11 cellular contexts compared by ENCODE assay signal in the genomic region with DNA sequence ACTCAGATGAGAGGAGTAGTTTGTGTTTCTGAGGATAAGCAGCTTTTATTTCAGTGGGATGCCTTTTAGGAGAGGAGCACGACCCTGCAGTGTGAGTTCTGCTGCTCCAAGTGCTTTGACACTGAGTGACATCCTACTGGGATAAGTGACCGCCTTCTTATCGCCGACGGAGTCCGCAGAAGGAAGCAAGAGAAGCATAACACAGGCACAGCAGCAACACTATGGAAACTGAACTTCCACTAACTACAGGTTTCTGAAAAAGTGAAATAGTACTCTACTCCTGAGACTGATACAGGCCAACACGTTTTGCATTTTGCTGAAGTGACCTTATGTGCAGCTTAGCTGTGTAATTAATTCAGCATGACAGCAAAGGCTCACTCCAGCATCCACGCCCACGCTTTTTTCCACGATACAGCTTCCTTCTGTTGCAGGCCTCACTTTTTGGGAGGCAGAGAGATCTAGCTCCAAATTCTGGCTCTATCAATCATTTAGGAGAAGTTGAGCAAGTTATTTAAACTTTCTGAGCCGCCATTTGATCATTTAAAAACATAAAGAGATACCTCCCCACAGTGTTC.
DNase-seq lines count a peak whose midpoint lies in the region; ATAC-seq and TF ChIP-seq lines count a peak whose summit lies in the region.
"Had no signal": no experiment of that assay in that cellular context is flagged by ENCODE, and none has a peak within 500 bp of the region (broad histone marks: within the 10 kb centered on the region; RNA-seq: fewer than 3 reads in every experiment).

No MANE protein-coding gene starts in this region.

- TF ChIP-seq CTCF in MM.1S (IDR thresholded peaks at IDR 0.05; ENCODE audit: low read length): no peak
- no peak for TF ChIP-seq CTCF in esophagus muscularis mucosa (IDR thresholded peaks at IDR 0.05)
- no peak for TF ChIP-seq CTCF in nephron progenitor cell (IDR thresholded peaks at IDR 0.05)
- TF ChIP-seq CTCF in mucosa of descending colon (IDR thresholded peaks at IDR 0.05): no peak
- TF ChIP-seq CTCF in WERI-Rb-1 (IDR thresholded peaks at IDR 0.05; ENCODE audit: low read depth, low read length): no peak

- peaks cover 70% of the 10 kb centered on the region for H3K36me3 Mint-ChIP-seq in nephron progenitor cell (ENCODE audit: low read depth)

- peak overlapping the region; percentile 8; the same call in 1 of the 2 replicates for H3K27ac ChIP-seq in ACC112 (ENCODE audit: low read depth, low read length)
- H3K27ac ChIP-seq in MM.1S (ENCODE audit: low read length): no peak overlapping the region
- peak overlapping the region; percentile 9 to 83 (median 78) for H3K27ac ChIP-seq in esophagus muscularis mucosa (replicated peaks in 1 of 4)
- no peak overlapping the region for H3K27ac ChIP-seq in WERI-Rb-1
- H3K27ac ChIP-seq: neutrophil had no signal

- WGBS in esophagus muscularis mucosa: 28% methylated on average over 9 of the region's 11 CpGs

- no peaks in the 10 kb centered on the region for H3F3A ChIP-seq in MM.1S (ENCODE audit: insufficient read depth, low read length)

- peak overlapping the region; percentile 58; the same call in 1 of the 2 replicates for H3K4me2 ChIP-seq in MM.1S (ENCODE audit: low read depth, low read length)

- no peaks in the 10 kb centered on the region for H3K27me3 Mint-ChIP-seq in nephron progenitor cell (ENCODE audit: low read depth, poor library complexity)

- DNase-seq in MM.1S: no peak
- no peak for DNase-seq in esophagus muscularis mucosa (ENCODE audit: extremely low spot score)
- DNase-seq in nephron progenitor cell: no peak
- no peak for DNase-seq in NCI-H1417 (lab: John Stamatoyannopoulos, UW)
- DNase-seq in GOT3 (lab: John Stamatoyannopoulos, UW): no peak
- DNase-seq in mucosa of descending colon: no peak
- DNase-seq in WERI-Rb-1: no peak
- DNase-seq: NCI-H524; stimulated activated CD4-positive, alpha-beta T cell treated with anti-CD3 and anti-CD28 coated beads, Interleukin-2, amount 100 ng/mL, for 24 hours had no signal

- no peaks in the 10 kb centered on the region for H3K9me3 ChIP-seq in MM.1S (replicated peaks; ENCODE audit: insufficient read depth, low read length)
- no peaks in the 10 kb centered on the region for H3K9me3 ChIP-seq in esophagus muscularis mucosa
- no peaks in the 10 kb centered on the region for H3K9me3 ChIP-seq in mucosa of descending colon
- no peaks in the 10 kb centered on the region for H3K9me3 ChIP-seq in WERI-Rb-1 (ENCODE audit: severe bottlenecking)
- H3K9me3 ChIP-seq: neutrophil had no signal

- TF ChIP-seq EP300 in esophagus muscularis mucosa (IDR thresholded peaks at IDR 0.05): no peak

- TF ChIP-seq POLR2A in esophagus muscularis mucosa (IDR thresholded peaks at IDR 0.05; ENCODE audit: low read depth): no peak

- peaks cover 4% of the 10 kb centered on the region for H3K9me3 Mint-ChIP-seq in nephron progenitor cell

- no peaks in the 10 kb centered on the region for H3K9me2 ChIP-seq in MM.1S (replicated peaks; ENCODE audit: insufficient read depth, low read length)

- peaks cover 69% of the 10 kb centered on the region for H3K4me1 Mint-ChIP-seq in nephron progenitor cell

- no peak overlapping the region for H3K4me3 Mint-ChIP-seq in nephron progenitor cell

- H2AFZ ChIP-seq in ACC112 (ENCODE audit: low read length, unreplicated experiment): no peak overlapping the region
- H2AFZ ChIP-seq in MM.1S (ENCODE audit: low read length): peak overlapping the region; percentile 16; the same call in 1 of the 2 replicates

- no peak for ATAC-seq in mucosa of descending colon

- intact Hi-C loops in esophagus muscularis mucosa (cut with DNase I): no loop called here
- intact Hi-C loops in mucosa of descending colon (cut with DNase I, micrococcal nuclease): no loop called here

- H3K4me3 ChIP-seq in ACC112 (ENCODE audit: low read depth, low read length): peak overlapping the region; percentile 50
- peak overlapping the region; percentile 35; the same call in 1 of the 2 replicates for H3K4me3 ChIP-seq in MM.1S (ENCODE audit: low read length)
- peak overlapping the region; percentile 7 to 54 (median 39) for H3K4me3 ChIP-seq in esophagus muscularis mucosa
- H3K4me3 ChIP-seq in mucosa of descending colon: no peak overlapping the region
- no peak overlapping the region for H3K4me3 ChIP-seq in WERI-Rb-1 (ENCODE audit: low read depth, low read length)

- H3K27ac Mint-ChIP-seq in nephron progenitor cell: peak overlapping the region; percentile 96

- no peaks in the 10 kb centered on the region for H4K20me1 ChIP-seq in MM.1S (ENCODE audit: insufficient read depth, low read length)

- no peak overlapping the region for H3K9ac ChIP-seq in MM.1S (ENCODE audit: low read length)

- H3K79me2 ChIP-seq in ACC112 (ENCODE audit: control insufficient read depth, insufficient read depth, low read length, unreplicated experiment) (peaks cover 2% of the 10 kb centered on the region), MM.1S (ENCODE audit: low read length) (no peaks in the 10 kb centered on the region)

- H3K4me1 ChIP-seq in ACC112 (ENCODE audit: control insufficient read depth, insufficient read depth, low read length, unreplicated experiment): peaks cover 23% of the 10 kb centered on the region
- H3K4me1 ChIP-seq in MM.1S (ENCODE audit: low read length): no peaks in the 10 kb centered on the region
- peaks cover 23 to 58% (median 54%) of the 10 kb centered on the region in 4 donors for H3K4me1 ChIP-seq in esophagus muscularis mucosa
- peaks cover 10% of the 10 kb centered on the region for H3K4me1 ChIP-seq in mucosa of descending colon (ENCODE audit: low read depth)

- H3K36me3 ChIP-seq in ACC112 (ENCODE audit: insufficient read depth, low read length) (peaks cover 40% of the 10 kb centered on the region), MM.1S (replicated peaks; ENCODE audit: insufficient read depth, low read length) (no peaks in the 10 kb centered on the region), esophagus muscularis mucosa (peaks cover 22 to 61% (median 23%) of the 10 kb centered on the region in 4 donors), mucosa of descending colon (ENCODE audit: low read depth) (no peaks in the 10 kb centered on the region), WERI-Rb-1 (peaks cover 29% of the 10 kb centered on the region)

- H3K27me3 ChIP-seq in ACC112 (ENCODE audit: insufficient read depth, low read length) (no peaks in the 10 kb centered on the region), MM.1S (replicated peaks; ENCODE audit: insufficient read depth, low read length) (peaks cover 77% of the 10 kb centered on the region), esophagus muscularis mucosa (no peaks in the 10 kb centered on the region), WERI-Rb-1 (ENCODE audit: insufficient read depth, low read depth, severe bottlenecking) (no peaks in the 10 kb centered on the region)
- H3K27me3 ChIP-seq: neutrophil had no signal

Comparison
In these comparisons a context has a peak if more than half of its experiments do, and no peak if none do; other contexts are left out.
1. H3K27ac ChIP-seq: peak in ACC112 (single experiment) and esophagus muscularis mucosa (4 of 4); none in MM.1S (single experiment) and WERI-Rb-1 (single experiment).
2. H3K4me3 ChIP-seq: peak in ACC112 (single experiment), MM.1S (single experiment) and esophagus muscularis mucosa (4 of 4); none in mucosa of descending colon (single experiment) and WERI-Rb-1 (single experiment).